Comparison of ENCODE assay signal across 1 cellular context in genomic region chr1:44557756-44558155, GRCh38.
TF ChIP-seq lines count a peak whose summit lies in the region.

No MANE protein-coding gene starts in this region.

TF ChIP-seq in H1, 55 proteins besides CTCF, POLR2A, EP300 and RAD21:
- TF ChIP-seq JUND (IDR thresholded peaks at IDR 0.05; ENCODE audit: low read length) (peak; percentile 65; the same call in 1 of the 2 replicates), ASH2L (IDR thresholded peaks at IDR 0.05; ENCODE audit: low read length) (no peak), RXRA (IDR thresholded peaks at IDR 0.05; ENCODE audit: insufficient read depth, low read depth, low read length) (no peak)
TF ChIP-seq in H1: peak in this region for 1.
